29 cellular contexts compared by ENCODE assay signal in genomic region chr1:165824269-165824643, GRCh38. TPM values are rescaled to one million over a fixed set of nuclear protein-coding genes. Genes with fewer than 3 reads are reported as not detected.
A peak's percentile ranks its signal among the peaks of the same experiment; 100 is the strongest.
DNase-seq lines count a peak whose midpoint lies in the region; ATAC-seq, FAIRE-seq and TF ChIP-seq lines count a peak whose summit lies in the region.
"Had no signal": no experiment of that assay in that cellular context is flagged by ENCODE, and none has a peak within 500 bp of the region (broad histone marks: within the 10 kb centered on the region; RNA-seq: fewer than 3 reads in every experiment).

No MANE protein-coding gene starts in this region.

- no peak overlapping the region for H2BK5ac ChIP-seq in mesendoderm (ENCODE audit: low read length)

- WGBS in mesendoderm (ENCODE audit: extremely low coverage, insufficient coverage, low lambda C conversion rate) = no CpG with 5 or more reads among the region's 1 CpG
- 79 to 83% (median 81%) methylated on average over 1 of the region's 1 CpG for WGBS in small intestine, 3 donors

- H2BK120ac ChIP-seq in mesendoderm (ENCODE audit: low read depth, low read length) = no peak overlapping the region

- H3K4me3 Mint-ChIP-seq in activated naive CD4-positive, alpha-beta T cell treated with anti-CD3 and anti-CD28 coated beads for 36 hours = no peak overlapping the region
- no peak overlapping the region for H3K4me3 Mint-ChIP-seq in stimulated activated naive B cell treated with anti-CD40 and anti-IgM and Interleukin-4, amounts not matched to agents 10 μg/mL and 1 μg/mL and 100 μg/mL, for 72 hours
- H3K4me3 Mint-ChIP-seq: activated CD8-positive, alpha-beta T cell treated with anti-CD3 and anti-CD28 coated beads for 36 hours; activated naive CD8-positive, alpha-beta T cell; B cell; CD8-positive, alpha-beta T cell; naive thymus-derived CD8-positive, alpha-beta T cell; T-helper 17 cell had no signal

- peaks cover 13% of the 10 kb centered on the region for H3K79me2 ChIP-seq in mesendoderm (ENCODE audit: control insufficient read depth, insufficient read depth, low read length)

- H3K4me1 ChIP-seq in mesendoderm (ENCODE audit: control insufficient read depth, low read depth, low read length) (no peaks in the 10 kb centered on the region), small intestine (ENCODE audit: control insufficient read depth in 2 of 2, insufficient read depth in 1 of 2, low read depth in 1 of 2, low read length in 1 of 2) (peaks cover 0 to 3% of the 10 kb centered on the region in 2 donors)

- no peaks in the 10 kb centered on the region for H3K36me3 Mint-ChIP-seq in activated naive CD4-positive, alpha-beta T cell treated with anti-CD3 and anti-CD28 coated beads for 36 hours (ENCODE audit: low read depth)
- peaks cover 0 to 1% of the 10 kb centered on the region in 2 donors for H3K36me3 Mint-ChIP-seq in stimulated activated naive B cell treated with anti-CD40 and anti-IgM and Interleukin-4, amounts not matched to agents 10 μg/mL and 1 μg/mL and 100 μg/mL, for 72 hours
- H3K36me3 Mint-ChIP-seq: activated naive CD8-positive, alpha-beta T cell had no signal

- no peaks in the 10 kb centered on the region for H3K79me1 ChIP-seq in mesendoderm (ENCODE audit: low read length)

- H3K27me3 ChIP-seq in mesendoderm (ENCODE audit: insufficient read depth, low read length, poor library complexity) (no peaks in the 10 kb centered on the region), dorsolateral prefrontal cortex (no peaks in the 10 kb centered on the region), small intestine (ENCODE audit: control insufficient read depth in 2 of 2, insufficient read depth in 2 of 2, low read length in 2 of 2) (no peaks in the 10 kb centered on the region)
- H3K27me3 ChIP-seq: ascending aorta, cardiac muscle cell, colonic mucosa, esophagus muscularis mucosa, pancreas, right atrium auricular region, upper lobe of right lung had no signal

- no peaks in the 10 kb centered on the region for H3K9me3 ChIP-seq in small intestine (ENCODE audit: control insufficient read depth, low read depth)
- H3K9me3 ChIP-seq: ascending aorta, colonic mucosa, esophagus muscularis mucosa, pancreas, right atrium auricular region, upper lobe of right lung had no signal

- no peak overlapping the region for H3K56ac ChIP-seq in mesendoderm (ENCODE audit: low read length)

- H4K5ac ChIP-seq in mesendoderm (ENCODE audit: low read length) = no peak overlapping the region

- H3K9me3 Mint-ChIP-seq in activated naive CD4-positive, alpha-beta T cell treated with anti-CD3 and anti-CD28 coated beads for 36 hours = no peaks in the 10 kb centered on the region
- H3K9me3 Mint-ChIP-seq in stimulated activated naive B cell treated with anti-CD40 and anti-IgM and Interleukin-4, amounts not matched to agents 10 μg/mL and 1 μg/mL and 100 μg/mL, for 72 hours = no peaks in the 10 kb centered on the region
- H3K9me3 Mint-ChIP-seq: activated CD8-positive, alpha-beta T cell treated with anti-CD3 and anti-CD28 coated beads for 36 hours; activated T-helper 2 cell treated with anti-CD3 and anti-CD28 coated beads, Interferon-gamma antibody, Interleukin-2, Interleukin-4, amounts not matched to agents 10 μg/mL and 5 μg/mL and 100 μg/mL, durations not matched to agents 14 hours and 24 hours and 36 hours; CD8-positive, alpha-beta T cell; naive thymus-derived CD8-positive, alpha-beta T cell had no signal

- H3K4me2 ChIP-seq in mesendoderm (ENCODE audit: low read length) = no peak overlapping the region

- H3K9ac ChIP-seq in mesendoderm (ENCODE audit: low read length) = no peak overlapping the region

- H4K8ac ChIP-seq in mesendoderm (ENCODE audit: low read depth, low read length) = no peak overlapping the region

- H2BK15ac ChIP-seq in mesendoderm (replicated peaks; ENCODE audit: low read depth) = no peak overlapping the region

- H2AK5ac ChIP-seq in mesendoderm (ENCODE audit: low read length) = no peak overlapping the region

- H3K4me3 ChIP-seq in mesendoderm (ENCODE audit: low read length) (no peak overlapping the region), dorsolateral prefrontal cortex (no peak overlapping the region), small intestine (ENCODE audit: low read depth in 1 of 2, low read length in 2 of 2) (no peak overlapping the region)
- H3K4me3 ChIP-seq: ascending aorta, cardiac muscle cell, colonic mucosa, esophagus muscularis mucosa, pancreas, right atrium auricular region, SK-N-MC, upper lobe of right lung had no signal

- CTCF ChIA-PET in activated naive CD4-positive, alpha-beta T cell treated with anti-CD3 and anti-CD28 coated beads for 36 hours (lab: Charles Lee) = interaction anchor here (0.6 to 1.1 kb wide), 2 partner anchors 40 to 77 kb away, joined by 3 to 4 read pairs; no protein-coding TSS in a partner anchor

- no peak for ATAC-seq in stimulated activated naive B cell treated with anti-CD40 and anti-IgM and Interleukin-4, amounts not matched to agents 10 μg/mL and 1 μg/mL and 100 μg/mL, for 72 hours (replicated peaks)
- ATAC-seq: activated CD8-positive, alpha-beta T cell treated with anti-CD3 and anti-CD28 coated beads for 36 hours; CD8-positive, alpha-beta T cell; left ventricle myocardium superior; naive thymus-derived CD8-positive, alpha-beta T cell; pancreas; T-helper 17 cell; upper lobe of right lung had no signal

- H3K23ac ChIP-seq in mesendoderm (ENCODE audit: low read length) = no peak overlapping the region

- H3K4ac ChIP-seq in mesendoderm (ENCODE audit: low read depth, low read length) = peak overlapping the region; percentile 21

- FAIRE-seq in small intestine (lab: Jason Lieb, UNC) = no peak
- FAIRE-seq: pancreas had no signal

- H3K36me3 ChIP-seq in mesendoderm (ENCODE audit: control insufficient read depth, insufficient read depth, low read length) = no peaks in the 10 kb centered on the region
- no peaks in the 10 kb centered on the region for H3K36me3 ChIP-seq in small intestine (ENCODE audit: control insufficient read depth in 2 of 2, insufficient read depth in 2 of 2, low read length in 2 of 2)
- H3K36me3 ChIP-seq: ascending aorta, cardiac muscle cell, colonic mucosa, esophagus muscularis mucosa, pancreas, right atrium auricular region, upper lobe of right lung had no signal

- TF ChIP-seq CTCF in dorsolateral prefrontal cortex (IDR thresholded peaks at IDR 0.05 in 54 of 56, conservative IDR thresholded peaks at IDR 0.05 in 2 of 56; ENCODE audit: low read depth in 1 of 56, partially characterized antibody in 56 of 56) = no peak

- intact Hi-C loops in activated naive CD4-positive, alpha-beta T cell treated with anti-CD3 and anti-CD28 coated beads for 36 hours (cut with micrococcal nuclease) = loop anchor here (10.0 kb wide), 4 partner anchors 91 to 1011 kb away; partner anchors contain the start of gene POGK
- intact Hi-C loops in dorsolateral prefrontal cortex (cut with DNase I) = loop anchor here in 1 of 2 donors (10.0 kb wide), 1 partner anchor 129 kb away; the partner anchor contains the start of gene ALDH9A1

- peak overlapping the region; percentile 22 for H3K27ac Mint-ChIP-seq in activated naive CD4-positive, alpha-beta T cell treated with anti-CD3 and anti-CD28 coated beads for 36 hours
- peak overlapping the region; percentile 20 for H3K27ac Mint-ChIP-seq in stimulated activated naive B cell treated with anti-CD40 and anti-IgM and Interleukin-4, amounts not matched to agents 10 μg/mL and 1 μg/mL and 100 μg/mL, for 72 hours
- H3K27ac Mint-ChIP-seq: activated CD8-positive, alpha-beta T cell treated with anti-CD3 and anti-CD28 coated beads for 36 hours; activated naive CD8-positive, alpha-beta T cell; activated T-helper 2 cell treated with anti-CD3 and anti-CD28 coated beads, Interferon-gamma antibody, Interleukin-2, Interleukin-4, amounts not matched to agents 10 μg/mL and 5 μg/mL and 100 μg/mL, durations not matched to agents 14 hours and 24 hours and 36 hours; B cell; CD8-positive, alpha-beta T cell; naive thymus-derived CD8-positive, alpha-beta T cell; T-helper 17 cell had no signal

- H3K27me3 Mint-ChIP-seq in activated naive CD4-positive, alpha-beta T cell treated with anti-CD3 and anti-CD28 coated beads for 36 hours (ENCODE audit: low read depth) = peaks cover 5% of the 10 kb centered on the region
- H3K27me3 Mint-ChIP-seq in stimulated activated naive B cell treated with anti-CD40 and anti-IgM and Interleukin-4, amounts not matched to agents 10 μg/mL and 1 μg/mL and 100 μg/mL, for 72 hours = no peaks in the 10 kb centered on the region
- H3K27me3 Mint-ChIP-seq: activated CD8-positive, alpha-beta T cell treated with anti-CD3 and anti-CD28 coated beads for 36 hours; B cell had no signal

- peaks cover 6% of the 10 kb centered on the region for H3K4me1 Mint-ChIP-seq in activated naive CD4-positive, alpha-beta T cell treated with anti-CD3 and anti-CD28 coated beads for 36 hours (ENCODE audit: low read depth)
- H3K4me1 Mint-ChIP-seq in stimulated activated naive B cell treated with anti-CD40 and anti-IgM and Interleukin-4, amounts not matched to agents 10 μg/mL and 1 μg/mL and 100 μg/mL, for 72 hours = peaks cover 5 to 18% of the 10 kb centered on the region in 2 donors

- no peak overlapping the region for H3K18ac ChIP-seq in mesendoderm (ENCODE audit: low read length)

- no peak overlapping the region for H3K27ac ChIP-seq in mesendoderm (ENCODE audit: low read depth, low read length)
- H3K27ac ChIP-seq in dorsolateral prefrontal cortex = peak overlapping the region in 5 of 59 donors; percentile 3 to 57 (median 26)
- no peak overlapping the region for H3K27ac ChIP-seq in small intestine (ENCODE audit: low read depth in 1 of 2, low read length in 1 of 2)
- H3K27ac ChIP-seq: ascending aorta, cardiac muscle cell, colonic mucosa, esophagus muscularis mucosa, pancreas, right atrium auricular region, RWPE1, SK-N-MC, upper lobe of right lung had no signal

- DNase-seq in activated naive CD4-positive, alpha-beta T cell treated with anti-CD3 and anti-CD28 coated beads for 36 hours = no peak
- no peak for DNase-seq in activated naive CD4-positive, alpha-beta T cell treated with Interleukin-2 at 50 U/mL for 16 hours
- DNase-seq in SK-N-DZ (ENCODE audit: low spot score) (peak; percentile 26), mesendoderm (no peak), dorsolateral prefrontal cortex (no peak), small intestine (no peak), NCI-H1436 treated with DMSO at 0.1 percent for 48 hours (lab: John Stamatoyannopoulos, UW) (no peak)
- DNase-seq in stimulated activated naive B cell treated with anti-CD40 and anti-IgM and Interleukin-4, amounts not matched to agents 10 μg/mL and 1 μg/mL and 100 μg/mL, for 72 hours = no peak
- DNase-seq: activated CD8-positive, alpha-beta T cell treated with anti-CD3 and anti-CD28 coated beads for 36 hours; CD8-positive, alpha-beta T cell; colonic mucosa; GF-D8; left ventricle myocardium superior; naive thymus-derived CD8-positive, alpha-beta T cell; NCI-H1694 treated with DMSO at 0.1 percent for 48 hours; NCI-H524 treated with DMSO at 0.1 percent for 48 hours; pancreas; stimulated activated CD4-positive, alpha-beta T cell treated with anti-CD3 and anti-CD28 coated beads, Interleukin-4, amount 100 ng/mL, for 1 hour; T-helper 17 cell; upper lobe of right lung had no signal

RNA-seq across cellular contexts. Expression of gene UCK2, which starts 3.2 kb away (rescaled TPM):
- total RNA-seq in activated naive CD4-positive, alpha-beta T cell treated with anti-CD3 and anti-CD28 coated beads for 36 hours = 10 to 100 TPM; 58.8 to 61.5 TPM
- 83.5 and 83.8 TPM in 2 replicates for polyA plus RNA-seq in SK-N-DZ (2014; cell fraction: cytosol; rRNA removed)
- 56.0 and 78.7 TPM in 2 replicates for polyA plus RNA-seq in SK-N-DZ (2014; cell fraction: nucleus; rRNA removed)
- polyA plus RNA-seq in mesendoderm (2013, experiment 1 of 2) = 110 TPM
- 110 TPM for polyA plus RNA-seq in mesendoderm (2013, experiment 2 of 2)
- total RNA-seq in dorsolateral prefrontal cortex = 10 to 100 TPM; 19.0 to 35.8 (median 26.0) TPM
- polyA plus RNA-seq in small intestine = 10 to 100 TPM; 35.1 to 37.6 (median 35.9) TPM

RNA-seq across cellular contexts. Expression of gene TMCO1, which starts 55.6 kb away (rescaled TPM):
- 10 to 100 TPM; 50.5 to 50.7 TPM for total RNA-seq in activated naive CD4-positive, alpha-beta T cell treated with anti-CD3 and anti-CD28 coated beads for 36 hours
- 102 and 116 TPM in 2 replicates for polyA plus RNA-seq in SK-N-DZ (2014; cell fraction: cytosol; rRNA removed)
- 46.3 and 68.2 TPM in 2 replicates for polyA plus RNA-seq in SK-N-DZ (2014; cell fraction: nucleus; rRNA removed)
- 115 TPM for polyA plus RNA-seq in mesendoderm (2013, experiment 1 of 2)
- 112 TPM for polyA plus RNA-seq in mesendoderm (2013, experiment 2 of 2)
- total RNA-seq in dorsolateral prefrontal cortex = 10 to 100 TPM; 37.8 to 74.4 (median 56.4) TPM
- 100 to 1,000 TPM in 1 of 3 donors, 10 to 100 TPM in 2; 68.7 to 143 (median 87.5) TPM for polyA plus RNA-seq in small intestine
